ENCODE assay signal across 6 cellular contexts in the genomic region with DNA sequence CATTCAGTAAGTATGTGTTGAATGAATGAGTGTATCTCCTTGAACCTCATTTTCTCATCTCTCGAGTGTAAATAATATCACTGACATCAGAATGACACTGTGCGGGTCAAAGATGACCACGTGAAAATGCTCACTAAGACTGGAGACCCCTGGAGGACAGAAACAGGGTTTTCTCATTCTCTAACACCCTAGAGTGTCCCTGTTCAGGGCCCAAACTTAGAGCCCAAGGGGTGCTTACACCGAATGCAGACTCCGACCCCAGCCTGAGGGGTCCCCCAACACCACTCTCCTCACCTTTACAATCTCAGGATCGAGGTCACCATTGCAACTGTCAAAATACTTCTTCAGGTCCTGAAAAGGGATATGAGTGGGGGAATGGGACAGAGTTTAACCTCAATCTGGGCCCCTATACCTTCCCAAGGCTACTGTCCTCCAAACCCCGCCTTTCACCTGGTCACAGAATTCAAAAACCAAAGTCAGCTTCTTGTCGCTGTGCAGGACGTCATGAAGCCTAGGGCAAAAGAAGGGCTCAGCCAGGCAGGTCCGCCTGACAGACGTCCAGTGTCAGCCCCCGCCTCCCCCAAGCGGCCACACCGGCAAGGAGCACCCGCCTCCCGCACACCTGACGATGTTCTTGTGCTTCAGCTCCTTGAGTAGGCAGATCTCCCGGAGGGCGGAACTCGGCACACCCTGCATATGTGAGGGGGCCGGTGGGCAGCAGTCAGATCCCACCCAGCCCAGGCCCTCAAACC. TPM values are rescaled to one million over a fixed set of nuclear protein-coding genes. Genes with fewer than 3 reads are reported as not detected.
DNase-seq lines count a peak whose midpoint lies in the region; ATAC-seq and TF ChIP-seq lines count a peak whose summit lies in the region.

No MANE protein-coding gene starts in this region.

- no peaks in the 10 kb centered on the region for H3K36me3 Mint-ChIP-seq in activated T-cell treated with anti-CD3 and anti-CD28 coated beads, Interleukin-2, amount 50 U/mL, for 4 hours (ENCODE audit: insufficient read depth)

- H3K27ac ChIP-seq in esophagus squamous epithelium (no peak overlapping the region), stomach (no peak overlapping the region)

- WGBS in esophagus squamous epithelium, 2 donors, result 66 to 97% methylated on average over 4 to 14 of the region's 21 CpGs
- 47 to 58% (median 52%) methylated on average over 21 of the region's 21 CpGs for WGBS in stomach, 5 donors

- TF ChIP-seq POLR2A in esophagus squamous epithelium (IDR thresholded peaks at IDR 0.05) (no peak), stomach (IDR thresholded peaks at IDR 0.05) (no peak)

- H3K36me3 ChIP-seq in esophagus squamous epithelium (peaks cover 0 to 16% (median 0%) of the 10 kb centered on the region in 3 donors), stomach (peaks cover 0 to 23% (median 12%) of the 10 kb centered on the region in 4 donors)

- H3K27me3 ChIP-seq in esophagus squamous epithelium (peaks cover 0 to 2% (median 0%) of the 10 kb centered on the region in 4 donors), stomach (peaks cover 0 to 10% (median 0%) of the 10 kb centered on the region in 3 donors)

- TF ChIP-seq EP300 in stomach (IDR thresholded peaks at IDR 0.05), result no peak

- peaks cover 28 to 43% (median 43%) of the 10 kb centered on the region in 3 donors for H3K4me1 ChIP-seq in esophagus squamous epithelium
- H3K4me1 ChIP-seq in stomach, result peaks cover 32 to 46% (median 40%) of the 10 kb centered on the region in 4 donors

- peak overlapping the region; percentile 92 for H3K4me3 Mint-ChIP-seq in activated T-cell treated with anti-CD3 and anti-CD28 coated beads, Interleukin-2, amount 50 U/mL, for 4 hours

- no peak for ATAC-seq in activated T-cell treated with anti-CD3 and anti-CD28 coated beads, Interleukin-2, amount 50 U/mL, for 4 hours
- ATAC-seq in HG03097 (IDR thresholded peaks at IDR 0.05; ENCODE audit: low FRiP score, unreplicated experiment), result no peak

- H3K4me3 ChIP-seq in esophagus squamous epithelium (peak overlapping the region in 3 of 4 donors; percentile 56 to 87 (median 76)), stomach (peak overlapping the region; percentile 69 to 94 (median 82))

- H3K27me3 Mint-ChIP-seq in activated T-cell treated with anti-CD3 and anti-CD28 coated beads, Interleukin-2, amount 50 U/mL, for 4 hours (ENCODE audit: low read depth), result no peaks in the 10 kb centered on the region

- DNase-seq in activated T-cell treated with anti-CD3 and anti-CD28 coated beads, Interleukin-2, amount 50 U/mL, for 4 hours, result no peak
- DNase-seq in activated T-cell treated with anti-CD3 and anti-CD28 coated beads for 4 hours (no peak), esophagus squamous epithelium (lab: John Stamatoyannopoulos, UW) (no peak), stomach (peak; percentile 45), MV-4-11 (lab: John Stamatoyannopoulos, UW) (no peak)

- H3K9me3 Mint-ChIP-seq in activated T-cell treated with anti-CD3 and anti-CD28 coated beads, Interleukin-2, amount 50 U/mL, for 4 hours, result no peaks in the 10 kb centered on the region

- H3K9me3 ChIP-seq in esophagus squamous epithelium (no peaks in the 10 kb centered on the region), stomach (no peaks in the 10 kb centered on the region)

- peaks cover 31% of the 10 kb centered on the region for H3K4me1 Mint-ChIP-seq in activated T-cell treated with anti-CD3 and anti-CD28 coated beads, Interleukin-2, amount 50 U/mL, for 4 hours (ENCODE audit: low read depth)

- TF ChIP-seq CTCF in esophagus squamous epithelium (IDR thresholded peaks at IDR 0.05) (peak in 1 of 6 experiments; percentile 4), stomach (IDR thresholded peaks at IDR 0.05) (peak in 2 of 7 experiments; percentile 14 to 21)

- intact Hi-C loops in esophagus squamous epithelium (cut with DNase I), result no loop called here
- intact Hi-C loops in stomach (cut with DNase I; ENCODE audit: low total_unique reads), result no loop called here

RNA-seq across cellular contexts. Expression of gene CDK5, which starts 1.2 kb away (rescaled TPM):
- total RNA-seq in activated T-cell treated with anti-CD3 and anti-CD28 coated beads, Interleukin-2, amount 50 U/mL, for 4 hours, result 10 to 100 TPM; 14.1 to 15.0 (median 14.3) TPM
- total RNA-seq in esophagus squamous epithelium, result 10 to 100 TPM in 2 of 4 donors, 1 to 10 TPM in 2; 3.8 to 12.9 (median 8.6) TPM
- total RNA-seq in stomach, result 10 to 100 TPM in 2 of 5 donors, 1 to 10 TPM in 1, under 1 TPM in 1, not detected in 1; 0.87 to 46.1 (median 11.0) TPM
- polyA plus RNA-seq in stomach, result 10 to 100 TPM in 2 of 3 donors, 1 to 10 TPM in 1; 8.3 to 13.3 (median 11.8) TPM

RNA-seq across cellular contexts. Expression of gene SLC4A2, which starts 2.9 kb away (rescaled TPM):
- 100 to 1,000 TPM; 107 to 125 (median 111) TPM for total RNA-seq in activated T-cell treated with anti-CD3 and anti-CD28 coated beads, Interleukin-2, amount 50 U/mL, for 4 hours
- total RNA-seq in esophagus squamous epithelium (10 to 100 TPM; 39.8 to 53.7 (median 45.0) TPM), stomach (100 to 1,000 TPM in 4 of 5 donors, 10 to 100 TPM in 1; 65.9 to 296 (median 128) TPM)
- polyA plus RNA-seq in stomach, result 100 to 1,000 TPM; 121 to 157 (median 124) TPM

RNA-seq across cellular contexts. Expression of gene ASIC3, which starts 8.1 kb away (rescaled TPM):
- total RNA-seq in activated T-cell treated with anti-CD3 and anti-CD28 coated beads, Interleukin-2, amount 50 U/mL, for 4 hours, result 1 to 10 TPM; 2.4 to 3.4 (median 3.3) TPM
- total RNA-seq in esophagus squamous epithelium (under 1 TPM in 2 of 4 donors, not detected in 2; 0.40 to 0.95 TPM), stomach (10 to 100 TPM in 2 of 5 donors, under 1 TPM in 3; 0.29 to 25.9 (median 0.43) TPM)
- polyA plus RNA-seq in stomach, result 1 to 10 TPM; 2.7 to 4.7 (median 3.7) TPM

RNA-seq across cellular contexts. Expression of gene FASTK, which starts 24.1 kb away (rescaled TPM):
- total RNA-seq in activated T-cell treated with anti-CD3 and anti-CD28 coated beads, Interleukin-2, amount 50 U/mL, for 4 hours, result 100 to 1,000 TPM in 2 of 3 donors, 10 to 100 TPM in 1; 96.5 to 111 (median 104) TPM
- total RNA-seq in esophagus squamous epithelium (10 to 100 TPM; 43.0 to 83.6 (median 75.9) TPM), stomach (100 to 1,000 TPM in 3 of 5 donors, 10 to 100 TPM in 2; 40.0 to 415 (median 116) TPM)
- 100 to 1,000 TPM in 2 of 3 donors, 10 to 100 TPM in 1; 70.3 to 149 (median 129) TPM for polyA plus RNA-seq in stomach

RNA-seq across cellular contexts. Expression of gene TMUB1, which starts 26.8 kb away (rescaled TPM):
- total RNA-seq in activated T-cell treated with anti-CD3 and anti-CD28 coated beads, Interleukin-2, amount 50 U/mL, for 4 hours, result 10 to 100 TPM; 70.3 to 85.3 (median 71.8) TPM
- 10 to 100 TPM; 28.4 to 51.0 (median 35.2) TPM for total RNA-seq in esophagus squamous epithelium
- total RNA-seq in stomach, result 10 to 100 TPM; 12.7 to 78.2 (median 42.9) TPM
- polyA plus RNA-seq in stomach, result 10 to 100 TPM; 69.6 to 86.8 (median 72.4) TPM
